ENCODE assay signal across 19 cellular contexts in the genomic region with DNA sequence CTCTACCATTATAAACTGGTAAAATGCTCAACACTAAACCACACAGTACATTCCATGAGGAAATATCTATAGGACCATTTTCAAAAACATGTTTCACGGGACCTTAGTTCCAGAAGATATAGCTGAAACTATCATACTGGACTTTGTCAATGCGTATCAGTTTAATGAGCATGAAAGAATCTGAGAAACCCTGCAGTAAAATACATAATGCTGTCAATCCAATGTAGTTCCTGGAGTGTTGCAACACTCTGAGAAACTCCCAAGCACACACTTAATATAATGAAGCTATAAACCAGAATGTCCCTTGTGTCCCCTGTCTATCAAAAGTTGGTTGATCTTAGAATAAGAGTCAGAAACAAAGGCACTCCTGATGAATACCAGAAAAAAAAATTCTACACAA. TPM values are rescaled to one million over a fixed set of nuclear protein-coding genes. Genes with fewer than 3 reads are reported as not detected.
DNase-seq lines count a peak whose midpoint lies in the region; ATAC-seq and TF ChIP-seq lines count a peak whose summit lies in the region.
"Had no signal": no experiment of that assay in that cellular context is flagged by ENCODE, and none has a peak within 500 bp of the region (broad histone marks: within the 10 kb centered on the region; RNA-seq: fewer than 3 reads in every experiment).

No MANE protein-coding gene starts in this region.

- H3K9ac ChIP-seq in SK-N-MC (ENCODE audit: insufficient read length): no peak overlapping the region

- peak overlapping the region; percentile 69 to 74 for H3K27ac Mint-ChIP-seq in natural killer cell
- H3K27ac Mint-ChIP-seq in natural killer cell treated with Interleukin-12 subunit alpha and Interleukin-12 subunit beta and Interleukin-15 and Interleukin-18, amount 100 ng/mL, for 72 hours: peak overlapping the region in 1 of 2 donors; percentile 21
- H3K27ac Mint-ChIP-seq: activated naive CD8-positive, alpha-beta T cell treated with anti-CD3 and anti-CD28 coated beads for 36 hours; memory B cell; nephron progenitor cell had no signal

- ATAC-seq in natural killer cell (no peak), mucosa of descending colon (peak; percentile 91)
- no peak for ATAC-seq in natural killer cell treated with Interleukin-12 subunit alpha and Interleukin-12 subunit beta and Interleukin-15 and Interleukin-18, amount 100 ng/mL, for 72 hours

- H3K9me3 ChIP-seq in SK-N-MC (ENCODE audit: low read depth, low read length): no peaks in the 10 kb centered on the region
- no peaks in the 10 kb centered on the region for H3K9me3 ChIP-seq in mucosa of descending colon
- H3K9me3 ChIP-seq in HAP-1: no peaks in the 10 kb centered on the region
- H3K9me3 ChIP-seq: prostate gland, suprapubic skin had no signal

- H3K27ac ChIP-seq in SK-N-MC: peak overlapping the region; percentile 90
- H3K27ac ChIP-seq: prostate gland had no signal

- in situ Hi-C loops in HAP-1 (cut with MboI; ENCODE audit: low sequenced_read_pairs) (no loop called here), G401 (cut with HindIII; ENCODE audit: low sequenced_read_pairs) (no loop called here)

- H3K9me3 Mint-ChIP-seq in natural killer cell: no peaks in the 10 kb centered on the region
- H3K9me3 Mint-ChIP-seq in natural killer cell treated with Interleukin-12 subunit alpha and Interleukin-12 subunit beta and Interleukin-15 and Interleukin-18, amount 100 ng/mL, for 72 hours: no peaks in the 10 kb centered on the region
- H3K9me3 Mint-ChIP-seq: activated naive CD8-positive, alpha-beta T cell treated with anti-CD3 and anti-CD28 coated beads for 36 hours; brain; memory B cell; nephron progenitor cell had no signal

- DNase-seq in natural killer cell (no peak), SK-N-MC (ENCODE audit: low read depth, low spot score) (no peak), mucosa of descending colon (no peak), HAP-1 (ENCODE audit: low spot score in 2 of 2) (no peak), G401 (ENCODE audit: low spot score) (no peak), NCI-H345 treated with DMSO at 0.1 percent for 48 hours (lab: John Stamatoyannopoulos, UW; ENCODE audit: unreplicated experiment) (no peak), NCI-H1930 (lab: John Stamatoyannopoulos, UW) (no peak)
- DNase-seq in natural killer cell treated with Interleukin-12 subunit alpha and Interleukin-12 subunit beta and Interleukin-15 and Interleukin-18, amount 100 ng/mL, for 72 hours (ENCODE audit: low spot score): no peak
- DNase-seq: activated CD4-positive, CD25-positive, alpha-beta regulatory T cell; activated naive CD8-positive, alpha-beta T cell treated with anti-CD3 and anti-CD28 coated beads for 36 hours; DMS79; islet precursor cell; NCI-H82; nephron progenitor cell had no signal

- H3K36me3 Mint-ChIP-seq in natural killer cell: peaks cover 5% of the 10 kb centered on the region
- peaks cover 9% of the 10 kb centered on the region for H3K36me3 Mint-ChIP-seq in natural killer cell treated with Interleukin-12 subunit alpha and Interleukin-12 subunit beta and Interleukin-15 and Interleukin-18, amount 100 ng/mL, for 72 hours

- H3K4me1 ChIP-seq in mucosa of descending colon (ENCODE audit: low read depth) (peaks cover 27% of the 10 kb centered on the region), HAP-1 (peaks cover 11% of the 10 kb centered on the region)
- H3K4me1 ChIP-seq: prostate gland had no signal

- H3K36me3 ChIP-seq in SK-N-MC (ENCODE audit: insufficient read depth, low read length): peaks cover 45% of the 10 kb centered on the region
- H3K36me3 ChIP-seq in mucosa of descending colon (ENCODE audit: low read depth): no peaks in the 10 kb centered on the region
- H3K36me3 ChIP-seq in HAP-1 (replicated peaks): peaks cover 35% of the 10 kb centered on the region

- TF ChIP-seq CTCF in natural killer cell (IDR thresholded peaks at IDR 0.05) (no peak), mucosa of descending colon (IDR thresholded peaks at IDR 0.05) (no peak)

- H3K27me3 Mint-ChIP-seq in natural killer cell (ENCODE audit: low read depth in 2 of 2): no peaks in the 10 kb centered on the region
- no peaks in the 10 kb centered on the region for H3K27me3 Mint-ChIP-seq in natural killer cell treated with Interleukin-12 subunit alpha and Interleukin-12 subunit beta and Interleukin-15 and Interleukin-18, amount 100 ng/mL, for 72 hours
- H3K27me3 Mint-ChIP-seq: activated naive CD8-positive, alpha-beta T cell treated with anti-CD3 and anti-CD28 coated beads for 36 hours; brain; memory B cell had no signal

- no peaks in the 10 kb centered on the region for H3K27me3 ChIP-seq in HAP-1 (ENCODE audit: low read depth)
- H3K27me3 ChIP-seq: suprapubic skin had no signal

- intact Hi-C loops in natural killer cell (cut with micrococcal nuclease): no loop called here
- intact Hi-C loops in mucosa of descending colon (cut with DNase I, micrococcal nuclease): no loop called here

- H3K4me3 Mint-ChIP-seq in natural killer cell: no peak overlapping the region
- H3K4me3 Mint-ChIP-seq in natural killer cell treated with Interleukin-12 subunit alpha and Interleukin-12 subunit beta and Interleukin-15 and Interleukin-18, amount 100 ng/mL, for 72 hours: no peak overlapping the region
- H3K4me3 Mint-ChIP-seq: activated naive CD8-positive, alpha-beta T cell treated with anti-CD3 and anti-CD28 coated beads for 36 hours; brain; memory B cell; nephron progenitor cell had no signal

- H3K4me3 ChIP-seq in SK-N-MC (no peak overlapping the region), mucosa of descending colon (no peak overlapping the region), HAP-1 (no peak overlapping the region)
- H3K4me3 ChIP-seq: prostate gland, suprapubic skin had no signal

- H3K4me1 Mint-ChIP-seq in natural killer cell: peaks cover 62 to 68% of the 10 kb centered on the region in 2 donors
- H3K4me1 Mint-ChIP-seq in natural killer cell treated with Interleukin-12 subunit alpha and Interleukin-12 subunit beta and Interleukin-15 and Interleukin-18, amount 100 ng/mL, for 72 hours (ENCODE audit: low read depth in 2 of 2): peaks cover 41 to 50% of the 10 kb centered on the region in 2 donors

RNA-seq across cellular contexts. Expression of gene IWS1, which starts 16.2 kb away (rescaled TPM):
- total RNA-seq in natural killer cell: 10 to 100 TPM; 21.7 to 27.1 (median 23.9) TPM
- total RNA-seq in natural killer cell treated with Interleukin-12 subunit alpha and Interleukin-12 subunit beta and Interleukin-15 and Interleukin-18, amount 100 ng/mL, for 72 hours: 10 to 100 TPM; 45.3 to 49.5 TPM
- total RNA-seq in mucosa of descending colon: 10 to 100 TPM; 32.3 to 38.4 (median 33.2) TPM
- total RNA-seq in G401 (2014; rRNA removed; shearing (Covaris generic)): 51.9 and 59.2 TPM in 2 replicates

RNA-seq across cellular contexts. Expression of gene MYO7B, which starts 25.4 kb away (rescaled TPM):
- total RNA-seq in natural killer cell: under 1 TPM; 0.14 to 0.45 (median 0.25) TPM
- not detected for total RNA-seq in natural killer cell treated with Interleukin-12 subunit alpha and Interleukin-12 subunit beta and Interleukin-15 and Interleukin-18, amount 100 ng/mL, for 72 hours
- 100 to 1,000 TPM; 118 to 305 (median 199) TPM for total RNA-seq in mucosa of descending colon
- total RNA-seq in G401 (2014; rRNA removed; shearing (Covaris generic)): 0.12 TPM in 1 of 2 replicates, not detected in the other
- total RNA-seq: SK-MEL-5 had no signal

Comparison
In these comparisons a context has a peak if more than half of its experiments do, and no peak if none do; other contexts are left out.
1. RNA of gene MYO7B, which starts 25.4 kb away (total RNA-seq): 118 to 305 TPM in mucosa of descending colon; 0.14 to 0.45 TPM in natural killer cell, not detected in natural killer cell treated with Interleukin-12 subunit alpha and Interleukin-12 subunit beta and Interleukin-15 and Interleukin-18, amount 100 ng/mL, for 72 hours and 0.12 TPM in G401; every median in the first group is over 10 times any median in the second.